8 cellular contexts compared by ENCODE assay signal in genomic region chr19:2049741-2050348, GRCh38. TPM values are rescaled to one million over a fixed set of nuclear protein-coding genes. Genes with fewer than 3 reads are reported as not detected.
DNase-seq lines count a peak whose midpoint lies in the region; ATAC-seq and TF ChIP-seq lines count a peak whose summit lies in the region.

No MANE protein-coding gene starts in this region.

- CTCF ChIA-PET in activated CD8-positive, alpha-beta T cell treated with anti-CD3 and anti-CD28 coated beads, Interleukin-2, amount 10 ng/mL, durations not matched to agents 7 days and 5 days (lab: Charles Lee) = interaction anchor here (1.0 kb wide), 1 partner anchor 154 kb away, joined by 3 read pairs; no protein-coding TSS in a partner anchor

- H3K27ac Mint-ChIP-seq in activated CD8-positive, alpha-beta T cell treated with anti-CD3 and anti-CD28 coated beads, Interleukin-2, amount 10 ng/mL, durations not matched to agents 7 days and 5 days = peak overlapping the region; percentile 86
- no peak overlapping the region for H3K27ac Mint-ChIP-seq in endothelial cell (ENCODE audit: unreplicated experiment)
- H3K27ac Mint-ChIP-seq in stimulated activated naive CD8-positive, alpha-beta T cell treated with anti-CD3 and anti-CD28 coated beads, Interleukin-15, Interleukin-2, amounts not matched to agents 100 ng/mL and 50 ng/mL, for 24 hours = peak overlapping the region; percentile 72

- H3K27me3 Mint-ChIP-seq in activated CD8-positive, alpha-beta T cell treated with anti-CD3 and anti-CD28 coated beads, Interleukin-2, amount 10 ng/mL, durations not matched to agents 7 days and 5 days (ENCODE audit: low read depth) = no peaks in the 10 kb centered on the region
- H3K27me3 Mint-ChIP-seq in endothelial cell (ENCODE audit: unreplicated experiment) = peaks cover 7% of the 10 kb centered on the region
- H3K27me3 Mint-ChIP-seq in stimulated activated naive CD8-positive, alpha-beta T cell treated with anti-CD3 and anti-CD28 coated beads, Interleukin-15, Interleukin-2, amounts not matched to agents 100 ng/mL and 50 ng/mL, for 24 hours = no peaks in the 10 kb centered on the region

- no peaks in the 10 kb centered on the region for H3K9me3 Mint-ChIP-seq in activated CD8-positive, alpha-beta T cell treated with anti-CD3 and anti-CD28 coated beads, Interleukin-2, amount 10 ng/mL, durations not matched to agents 7 days and 5 days (ENCODE audit: insufficient read depth)
- H3K9me3 Mint-ChIP-seq in endothelial cell (ENCODE audit: unreplicated experiment) = no peaks in the 10 kb centered on the region
- no peaks in the 10 kb centered on the region for H3K9me3 Mint-ChIP-seq in stimulated activated naive CD8-positive, alpha-beta T cell treated with anti-CD3 and anti-CD28 coated beads, Interleukin-15, Interleukin-2, amounts not matched to agents 100 ng/mL and 50 ng/mL, for 24 hours

- peaks cover 6% of the 10 kb centered on the region; the same call in 1 of the 2 replicates for H3K4me1 ChIP-seq in HAP-1

- H3K4me1 Mint-ChIP-seq in activated CD8-positive, alpha-beta T cell treated with anti-CD3 and anti-CD28 coated beads, Interleukin-2, amount 10 ng/mL, durations not matched to agents 7 days and 5 days (ENCODE audit: low read depth) = peaks cover 50% of the 10 kb centered on the region
- H3K4me1 Mint-ChIP-seq in endothelial cell (ENCODE audit: unreplicated experiment) = peaks cover 7% of the 10 kb centered on the region
- peaks cover 52% of the 10 kb centered on the region for H3K4me1 Mint-ChIP-seq in stimulated activated naive CD8-positive, alpha-beta T cell treated with anti-CD3 and anti-CD28 coated beads, Interleukin-15, Interleukin-2, amounts not matched to agents 100 ng/mL and 50 ng/mL, for 24 hours (ENCODE audit: low read depth)

- in situ Hi-C loops in HAP-1 (cut with MboI; ENCODE audit: low sequenced_read_pairs) = no loop called here

- H3K4me3 ChIP-seq in HAP-1 = peak overlapping the region; percentile 74

- H3K36me3 Mint-ChIP-seq in activated CD8-positive, alpha-beta T cell treated with anti-CD3 and anti-CD28 coated beads, Interleukin-2, amount 10 ng/mL, durations not matched to agents 7 days and 5 days (ENCODE audit: low read depth) = peaks cover 20% of the 10 kb centered on the region
- no peaks in the 10 kb centered on the region for H3K36me3 Mint-ChIP-seq in endothelial cell (ENCODE audit: low read depth, unreplicated experiment)
- H3K36me3 Mint-ChIP-seq in stimulated activated naive CD8-positive, alpha-beta T cell treated with anti-CD3 and anti-CD28 coated beads, Interleukin-15, Interleukin-2, amounts not matched to agents 100 ng/mL and 50 ng/mL, for 24 hours (ENCODE audit: low read depth) = no peaks in the 10 kb centered on the region

- POLR2A ChIA-PET in activated CD8-positive, alpha-beta T cell treated with anti-CD3 and anti-CD28 coated beads, Interleukin-2, amount 10 ng/mL, durations not matched to agents 7 days and 5 days (lab: Charles Lee) = interaction anchor here (0.6 to 2.6 kb wide), 11 partner anchors 8 to 781 kb away, joined by 3 to 9 read pairs (median 4); partner anchors contain the start of genes CIRBP and MOB3A

- DNase-seq in COLO668 (lab: John Stamatoyannopoulos, UW; ENCODE audit: unreplicated experiment) (peak; percentile 89), HAP-1 (ENCODE audit: low spot score in 2 of 2) (peak in 1 of 2 experiments; percentile 67), NCI-H510A (lab: John Stamatoyannopoulos, UW) (peak; percentile 43), endothelial cell (ENCODE audit: low spot score) (peak; percentile 60), mesenteric fat pad (ENCODE audit: low spot score) (peak; percentile 94)
- peak; percentile 74 for DNase-seq in activated CD8-positive, alpha-beta T cell treated with anti-CD3 and anti-CD28 coated beads, Interleukin-2, amount 10 ng/mL, durations not matched to agents 7 days and 5 days

- ATAC-seq in activated CD8-positive, alpha-beta T cell treated with anti-CD3 and anti-CD28 coated beads, Interleukin-2, amount 10 ng/mL, durations not matched to agents 7 days and 5 days = peak; percentile 13
- no peak for ATAC-seq in GM18511 (IDR thresholded peaks at IDR 0.05; ENCODE audit: unreplicated experiment)

- H3K9me3 ChIP-seq in HAP-1 = no peaks in the 10 kb centered on the region

- no peaks in the 10 kb centered on the region for H3K27me3 ChIP-seq in HAP-1 (ENCODE audit: low read depth)

- TF ChIP-seq CTCF in endothelial cell (IDR thresholded peaks at IDR 0.05; ENCODE audit: unreplicated experiment) = no peak

- H3K36me3 ChIP-seq in HAP-1 (replicated peaks) = peaks cover 23% of the 10 kb centered on the region

- H3K4me3 Mint-ChIP-seq in activated CD8-positive, alpha-beta T cell treated with anti-CD3 and anti-CD28 coated beads, Interleukin-2, amount 10 ng/mL, durations not matched to agents 7 days and 5 days = peak overlapping the region; percentile 85
- H3K4me3 Mint-ChIP-seq in endothelial cell (ENCODE audit: unreplicated experiment) = peak overlapping the region; percentile 94
- peak overlapping the region; percentile 84 for H3K4me3 Mint-ChIP-seq in stimulated activated naive CD8-positive, alpha-beta T cell treated with anti-CD3 and anti-CD28 coated beads, Interleukin-15, Interleukin-2, amounts not matched to agents 100 ng/mL and 50 ng/mL, for 24 hours

RNA-seq across cellular contexts. Expression of gene MKNK2, which starts 1.2 kb away (rescaled TPM):
- total RNA-seq in activated CD8-positive, alpha-beta T cell treated with anti-CD3 and anti-CD28 coated beads, Interleukin-2, amount 10 ng/mL, durations not matched to agents 7 days and 5 days = 100 to 1,000 TPM; 332 to 348 TPM
- total RNA-seq in endothelial cell (ENCODE audit: unreplicated experiment) = 228 TPM
- total RNA-seq in mesenteric fat pad = 240 TPM

RNA-seq across cellular contexts. Expression of gene BTBD2, which starts 34.3 kb away (rescaled TPM):
- 10 to 100 TPM; 48.2 to 53.4 TPM for total RNA-seq in activated CD8-positive, alpha-beta T cell treated with anti-CD3 and anti-CD28 coated beads, Interleukin-2, amount 10 ng/mL, durations not matched to agents 7 days and 5 days
- 80.5 TPM for total RNA-seq in endothelial cell (ENCODE audit: unreplicated experiment)
- total RNA-seq in mesenteric fat pad = 61.4 TPM

RNA-seq across cellular contexts. Expression of gene MOB3A, which starts 46.3 kb away (rescaled TPM):
- 100 to 1,000 TPM; 235 to 240 TPM for total RNA-seq in activated CD8-positive, alpha-beta T cell treated with anti-CD3 and anti-CD28 coated beads, Interleukin-2, amount 10 ng/mL, durations not matched to agents 7 days and 5 days
- 88.5 TPM for total RNA-seq in endothelial cell (ENCODE audit: unreplicated experiment)
- total RNA-seq in mesenteric fat pad = 79.4 TPM

RNA-seq across cellular contexts. Expression of gene IZUMO4, which starts 46.9 kb away (rescaled TPM):
- total RNA-seq in activated CD8-positive, alpha-beta T cell treated with anti-CD3 and anti-CD28 coated beads, Interleukin-2, amount 10 ng/mL, durations not matched to agents 7 days and 5 days = 1 to 10 TPM; 8.7 to 9.5 TPM
- 8.9 TPM for total RNA-seq in endothelial cell (ENCODE audit: unreplicated experiment)
- total RNA-seq in mesenteric fat pad = 2.4 TPM
